13 cellular contexts compared by ENCODE assay signal in genomic region chr5:150106669-150107068, GRCh38. TPM values are rescaled to one million over a fixed set of nuclear protein-coding genes. Genes with fewer than 3 reads are reported as not detected.
DNase-seq lines count a peak whose midpoint lies in the region; ATAC-seq and TF ChIP-seq lines count a peak whose summit lies in the region.
"Had no signal": no experiment of that assay in that cellular context is flagged by ENCODE, and none has a peak within 500 bp of the region (broad histone marks: within the 10 kb centered on the region; RNA-seq: fewer than 3 reads in every experiment).

No MANE protein-coding gene starts in this region.

- no peak for TF ChIP-seq EP300 in transverse colon (IDR thresholded peaks at IDR 0.05; ENCODE audit: low read depth)

- no peaks in the 10 kb centered on the region for H3K36me3 ChIP-seq in transverse colon
- H3K36me3 ChIP-seq: tibial nerve had no signal

- H3K27me3 ChIP-seq in transverse colon: no peaks in the 10 kb centered on the region
- H3K27me3 ChIP-seq: tibial nerve had no signal

- no peak for DNase-seq in activated CD4-positive, alpha-beta T cell treated with anti-CD3 and anti-CD28 coated beads for 36 hours
- DNase-seq in activated CD4-positive, alpha-beta T cell treated with anti-CD3 and anti-CD28 coated beads, Interleukin-2, amount 50 U/mL, for 4 hours: no peak
- peak; percentile 56 for DNase-seq in NCI-H345 (lab: John Stamatoyannopoulos, UW)
- peak; percentile 8 for DNase-seq in iPS-NIHi7 (ENCODE audit: extremely low spot score)
- DNase-seq in transverse colon: no peak
- DNase-seq in activated T-cell treated with anti-CD3 and anti-CD28 coated beads, Interleukin-2, amount 50 U/mL, for 72 hours: no peak

- no peak overlapping the region for H3K27ac Mint-ChIP-seq in activated CD4-positive, alpha-beta T cell treated with anti-CD3 and anti-CD28 coated beads for 36 hours
- no peak overlapping the region for H3K27ac Mint-ChIP-seq in activated T-cell treated with anti-CD3 and anti-CD28 coated beads, Interleukin-2, amount 50 U/mL, for 72 hours
- H3K27ac Mint-ChIP-seq: activated T-helper 1 cell treated with anti-CD3 and anti-CD28 coated beads, Interleukin-12 subunit alpha, Interleukin-12 subunit beta, Interleukin-2, Interleukin-4 antibody, amounts not matched to agents 30 ng/mL and 10 ng/mL and 1 ng/mL, durations not matched to agents 14 hours and 24 hours and 36 hours had no signal

- peak; percentile 23 for ATAC-seq in activated CD4-positive, alpha-beta T cell treated with anti-CD3 and anti-CD28 coated beads for 36 hours
- no peak for ATAC-seq in HG03457 (IDR thresholded peaks at IDR 0.05; ENCODE audit: unreplicated experiment)
- no peak for ATAC-seq in activated T-cell treated with anti-CD3 and anti-CD28 coated beads, Interleukin-2, amount 50 U/mL, for 72 hours (replicated peaks in 1 of 2)
- ATAC-seq in GM21529 (IDR thresholded peaks at IDR 0.05; ENCODE audit: unreplicated experiment): no peak

- H3K9me3 Mint-ChIP-seq in activated CD4-positive, alpha-beta T cell treated with anti-CD3 and anti-CD28 coated beads for 36 hours (ENCODE audit: low read depth): no peaks in the 10 kb centered on the region
- H3K9me3 Mint-ChIP-seq in activated T-cell treated with anti-CD3 and anti-CD28 coated beads, Interleukin-2, amount 50 U/mL, for 72 hours: no peaks in the 10 kb centered on the region
- H3K9me3 Mint-ChIP-seq: activated T-helper 1 cell treated with anti-CD3 and anti-CD28 coated beads, Interleukin-12 subunit alpha, Interleukin-12 subunit beta, Interleukin-2, Interleukin-4 antibody, amounts not matched to agents 30 ng/mL and 10 ng/mL and 1 ng/mL, durations not matched to agents 14 hours and 24 hours and 36 hours had no signal

- no peaks in the 10 kb centered on the region for H3K4me1 Mint-ChIP-seq in activated CD4-positive, alpha-beta T cell treated with anti-CD3 and anti-CD28 coated beads for 36 hours
- H3K4me1 Mint-ChIP-seq in activated T-cell treated with anti-CD3 and anti-CD28 coated beads, Interleukin-2, amount 50 U/mL, for 72 hours (ENCODE audit: low read depth): no peaks in the 10 kb centered on the region

- no peak overlapping the region for H3K4me3 Mint-ChIP-seq in activated CD4-positive, alpha-beta T cell treated with anti-CD3 and anti-CD28 coated beads for 36 hours
- H3K4me3 Mint-ChIP-seq in activated T-cell treated with anti-CD3 and anti-CD28 coated beads, Interleukin-2, amount 50 U/mL, for 72 hours: no peak overlapping the region
- H3K4me3 Mint-ChIP-seq: activated T-helper 1 cell treated with anti-CD3 and anti-CD28 coated beads, Interleukin-12 subunit alpha, Interleukin-12 subunit beta, Interleukin-2, Interleukin-4 antibody, amounts not matched to agents 30 ng/mL and 10 ng/mL and 1 ng/mL, durations not matched to agents 14 hours and 24 hours and 36 hours; brain had no signal

- no peak overlapping the region for H3K4me3 ChIP-seq in transverse colon
- H3K4me3 ChIP-seq: tibial nerve had no signal

- no peaks in the 10 kb centered on the region for H3K36me3 Mint-ChIP-seq in activated CD4-positive, alpha-beta T cell treated with anti-CD3 and anti-CD28 coated beads for 36 hours (ENCODE audit: low read depth)
- no peaks in the 10 kb centered on the region for H3K36me3 Mint-ChIP-seq in activated T-cell treated with anti-CD3 and anti-CD28 coated beads, Interleukin-2, amount 50 U/mL, for 72 hours (ENCODE audit: insufficient read depth in 2 of 2)
- H3K36me3 Mint-ChIP-seq: brain had no signal

- 32% methylated on average over 3 of the region's 3 CpGs; no CpG with 5 or more reads in 1 of the 2 donors for WGBS in transverse colon (ENCODE audit: low coverage in 1 of 2), 2 donors

- H3K27me3 Mint-ChIP-seq in activated CD4-positive, alpha-beta T cell treated with anti-CD3 and anti-CD28 coated beads for 36 hours: no peaks in the 10 kb centered on the region
- H3K27me3 Mint-ChIP-seq in activated T-cell treated with anti-CD3 and anti-CD28 coated beads, Interleukin-2, amount 50 U/mL, for 72 hours (ENCODE audit: low read depth): no peaks in the 10 kb centered on the region

- intact Hi-C loops in activated CD4-positive, alpha-beta T cell treated with anti-CD3 and anti-CD28 coated beads for 36 hours (cut with DNase I, micrococcal nuclease): no loop called here
- intact Hi-C loops in transverse colon (cut with DNase I; ENCODE audit: low total_unique reads): no loop called here

- POLR2A ChIA-PET in activated CD4-positive, alpha-beta T cell treated with anti-CD3 and anti-CD28 coated beads for 36 hours (lab: Charles Lee): interaction anchor here (0.6 to 0.7 kb wide), 2 partner anchors 10 to 265 kb away, joined by 3 to 6 read pairs; no protein-coding TSS in a partner anchor

- peaks cover 0 to 34% (median 10%) of the 10 kb centered on the region in 4 donors for H3K4me1 ChIP-seq in transverse colon

- CTCF ChIA-PET in activated CD4-positive, alpha-beta T cell treated with anti-CD3 and anti-CD28 coated beads for 36 hours (lab: Charles Lee): no interaction called here

- H3K27ac ChIP-seq in transverse colon: peak overlapping the region; percentile 4 to 55 (median 44)

- no peaks in the 10 kb centered on the region for H3K9me3 ChIP-seq in transverse colon
- H3K9me3 ChIP-seq: tibial nerve had no signal

- in situ Hi-C loops in transverse colon (cut with MboI; ENCODE audit: low pct_ligation_motif_present in 1 of 4, low pct_unique_long_range_greater_than_20kb in 1 of 4, low sequenced_read_pairs in 3 of 4): loop anchor here in 1 of 4 donors (25.0 kb wide), 1 partner anchor 269 kb away; no protein-coding TSS in a partner anchor

- TF ChIP-seq CTCF in transverse colon (IDR thresholded peaks at IDR 0.05): no peak

- no peak for TF ChIP-seq POLR2A in transverse colon (IDR thresholded peaks at IDR 0.05)

RNA-seq across cellular contexts. Expression of gene CSF1R, which starts 20.3 kb away (rescaled TPM):
- under 1 TPM; 0.41 to 0.76 TPM for total RNA-seq in activated CD4-positive, alpha-beta T cell treated with anti-CD3 and anti-CD28 coated beads for 36 hours
- total RNA-seq in transverse colon: 10 to 100 TPM in 3 of 4 donors, under 1 TPM in 1; 0.60 to 38.9 (median 14.7) TPM
- 1 to 10 TPM; 1.2 to 1.8 TPM for total RNA-seq in activated T-cell treated with anti-CD3 and anti-CD28 coated beads, Interleukin-2, amount 50 U/mL, for 72 hours
- total RNA-seq: endothelial cell of umbilical vein, SK-MEL-5 had no signal

RNA-seq across cellular contexts. Expression of gene PDGFRB, which starts 49.0 kb away (rescaled TPM):
- not detected for total RNA-seq in activated CD4-positive, alpha-beta T cell treated with anti-CD3 and anti-CD28 coated beads for 36 hours
- 10 to 100 TPM; 20.2 to 56.3 (median 28.3) TPM for total RNA-seq in transverse colon
- total RNA-seq in activated T-cell treated with anti-CD3 and anti-CD28 coated beads, Interleukin-2, amount 50 U/mL, for 72 hours: 1 to 10 TPM in 1 of 2 donors, under 1 TPM in 1; 0.34 to 1.1 TPM

RNA-seq across cellular contexts. Expression of gene CDX1, which starts 59.9 kb away (rescaled TPM):
- total RNA-seq in activated CD4-positive, alpha-beta T cell treated with anti-CD3 and anti-CD28 coated beads for 36 hours: not detected
- total RNA-seq in transverse colon: 100 to 1,000 TPM; 249 to 540 (median 360) TPM
- not detected for total RNA-seq in activated T-cell treated with anti-CD3 and anti-CD28 coated beads, Interleukin-2, amount 50 U/mL, for 72 hours
- total RNA-seq: activated T-helper 1 cell treated with anti-CD3 and anti-CD28 coated beads, Interleukin-12 subunit alpha, Interleukin-12 subunit beta, Interleukin-2, Interleukin-4 antibody, amounts not matched to agents 30 ng/mL and 10 ng/mL and 1 ng/mL, durations not matched to agents 14 hours and 24 hours and 36 hours; endothelial cell of umbilical vein; SK-MEL-5 had no signal

Comparison
In these comparisons a context has a peak if more than half of its experiments do, and no peak if none do; other contexts are left out.
1. DNase-seq: peak in NCI-H345 (single experiment) and iPS-NIHi7 (single experiment); none in activated CD4-positive, alpha-beta T cell treated with anti-CD3 and anti-CD28 coated beads for 36 hours (single experiment), activated CD4-positive, alpha-beta T cell treated with anti-CD3 and anti-CD28 coated beads, Interleukin-2, amount 50 U/mL, for 4 hours (0 of 2), transverse colon (single experiment) and activated T-cell treated with anti-CD3 and anti-CD28 coated beads, Interleukin-2, amount 50 U/mL, for 72 hours (0 of 2).
2. RNA of gene PDGFRB, which starts 49.0 kb away (total RNA-seq): 20.2 to 56.3 TPM in transverse colon; 0.34 to 1.1 TPM in activated T-cell treated with anti-CD3 and anti-CD28 coated beads, Interleukin-2, amount 50 U/mL, for 72 hours and not detected in activated CD4-positive, alpha-beta T cell treated with anti-CD3 and anti-CD28 coated beads for 36 hours; every median in the first group is over 10 times any median in the second.
3. RNA of gene CDX1, which starts 59.9 kb away (total RNA-seq): 249 to 540 TPM in transverse colon; not detected in activated CD4-positive, alpha-beta T cell treated with anti-CD3 and anti-CD28 coated beads for 36 hours and not detected in activated T-cell treated with anti-CD3 and anti-CD28 coated beads, Interleukin-2, amount 50 U/mL, for 72 hours; every median in the first group is over 100 times any median in the second.